ENCODE assay signal across 7 cellular contexts in the genomic region with DNA sequence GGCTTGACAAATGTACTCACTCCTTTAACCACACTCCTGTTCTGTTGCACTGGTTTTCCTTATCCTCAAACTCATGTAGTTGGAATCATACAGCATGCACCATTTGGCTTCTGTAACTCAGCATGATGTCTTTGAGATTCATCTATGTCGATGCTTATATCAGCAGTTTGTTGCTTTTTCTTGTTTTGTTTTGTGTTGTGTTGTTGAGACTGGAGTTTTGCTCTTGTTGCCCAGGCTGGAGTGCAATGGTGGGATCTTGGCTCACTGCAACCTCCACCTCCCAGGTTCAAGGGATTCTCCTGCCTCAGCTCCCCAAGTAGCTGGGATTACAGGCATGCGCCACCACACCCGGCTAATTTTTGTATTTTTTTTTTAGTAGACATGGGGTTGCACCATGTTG. TPM values are rescaled to one million over a fixed set of nuclear protein-coding genes. Genes with fewer than 3 reads are reported as not detected.
DNase-seq lines count a peak whose midpoint lies in the region; ATAC-seq, FAIRE-seq and TF ChIP-seq lines count a peak whose summit lies in the region.
"Not testable (repeated sequence)": the region's sequence is repeated elsewhere in the genome, so short reads cannot be mapped to it uniquely, and the experiment has no call there.

No MANE protein-coding gene starts in this region.

- FAIRE-seq in GM18507 (lab: Jason Lieb, UNC): peak; percentile 15

- POLR2A ChIA-PET in CD4-positive, alpha-beta T cell (lab: Charles Lee): interaction anchor here (1.1 to 6.1 kb wide), 9 partner anchors 8 to 72 kb away, joined by 3 to 60 read pairs (median 6); a partner anchor contains a TSS

- CTCF ChIA-PET in CD4-positive, alpha-beta T cell (lab: Charles Lee): interaction anchor here (1.5 to 5.8 kb wide), 4 partner anchors 12 to 72 kb away, joined by 3 to 58 read pairs (median 6); a partner anchor contains a TSS
- CTCF ChIA-PET in activated CD8-positive, alpha-beta memory T cell treated with anti-CD3 and anti-CD28 coated beads, Interleukin-2, amount 10 ng/mL, durations not matched to agents 7 days and 5 days (lab: Charles Lee): interaction anchor here (1.2 to 11.3 kb wide), 3 partner anchors 30 to 72 kb away, joined by 3 to 90 read pairs (median 3); a partner anchor contains a TSS

- not testable (repeated sequence) for H3K9me3 Mint-ChIP-seq in CD4-positive, alpha-beta T cell; activated CD8-positive, alpha-beta memory T cell treated with anti-CD3 and anti-CD28 coated beads, Interleukin-2, amount 10 ng/mL, durations not matched to agents 7 days and 5 days (ENCODE audit: low read depth); activated naive CD8-positive, alpha-beta T cell (ENCODE audit: low read depth); central memory CD8-positive, alpha-beta T cell; natural killer cell

- not testable (repeated sequence) for H3K27me3 ChIP-seq in CD4-positive, alpha-beta T cell (ENCODE audit: control insufficient read depth, insufficient read depth, low read length)

- TF ChIP-seq CTCF in CD4-positive, alpha-beta T cell (IDR thresholded peaks at IDR 0.05); natural killer cell (IDR thresholded peaks at IDR 0.05): not testable (repeated sequence)

- peak overlapping the region; percentile 2 for H3K4me3 Mint-ChIP-seq in CD4-positive, alpha-beta T cell
- not testable (repeated sequence) for H3K4me3 Mint-ChIP-seq in activated CD8-positive, alpha-beta memory T cell treated with anti-CD3 and anti-CD28 coated beads, Interleukin-2, amount 10 ng/mL, durations not matched to agents 7 days and 5 days
- H3K4me3 Mint-ChIP-seq in activated naive CD8-positive, alpha-beta T cell: peak overlapping the region; percentile 5
- peak overlapping the region; percentile 45 for H3K4me3 Mint-ChIP-seq in central memory CD8-positive, alpha-beta T cell
- peak overlapping the region; percentile 49 for H3K4me3 Mint-ChIP-seq in natural killer cell

- H3K27me3 Mint-ChIP-seq in CD4-positive, alpha-beta T cell; activated CD8-positive, alpha-beta memory T cell treated with anti-CD3 and anti-CD28 coated beads, Interleukin-2, amount 10 ng/mL, durations not matched to agents 7 days and 5 days; activated naive CD8-positive, alpha-beta T cell; central memory CD8-positive, alpha-beta T cell; natural killer cell (ENCODE audit: low read depth in 2 of 2): not testable (repeated sequence)

- H3K36me3 Mint-ChIP-seq in CD4-positive, alpha-beta T cell (ENCODE audit: low read depth): peaks cover 94% of the 10 kb centered on the region
- H3K36me3 Mint-ChIP-seq in activated CD8-positive, alpha-beta memory T cell treated with anti-CD3 and anti-CD28 coated beads, Interleukin-2, amount 10 ng/mL, durations not matched to agents 7 days and 5 days: peaks cover 81% of the 10 kb centered on the region
- peaks cover 31% of the 10 kb centered on the region for H3K36me3 Mint-ChIP-seq in activated naive CD8-positive, alpha-beta T cell
- peaks cover 82% of the 10 kb centered on the region for H3K36me3 Mint-ChIP-seq in central memory CD8-positive, alpha-beta T cell (ENCODE audit: insufficient read depth)
- peaks cover 38% of the 10 kb centered on the region for H3K36me3 Mint-ChIP-seq in natural killer cell

- H3K27ac Mint-ChIP-seq in CD4-positive, alpha-beta T cell; natural killer cell: not testable (repeated sequence)
- peak overlapping the region; percentile 21 for H3K27ac Mint-ChIP-seq in activated CD8-positive, alpha-beta memory T cell treated with anti-CD3 and anti-CD28 coated beads, Interleukin-2, amount 10 ng/mL, durations not matched to agents 7 days and 5 days
- H3K27ac Mint-ChIP-seq in activated naive CD8-positive, alpha-beta T cell: peak overlapping the region; percentile 84
- peak overlapping the region; percentile 76 for H3K27ac Mint-ChIP-seq in central memory CD8-positive, alpha-beta T cell (ENCODE audit: low read depth)

- H3K4me1 Mint-ChIP-seq in CD4-positive, alpha-beta T cell (ENCODE audit: low read depth): peaks cover 96% of the 10 kb centered on the region
- H3K4me1 Mint-ChIP-seq in activated CD8-positive, alpha-beta memory T cell treated with anti-CD3 and anti-CD28 coated beads, Interleukin-2, amount 10 ng/mL, durations not matched to agents 7 days and 5 days: peaks cover 85% of the 10 kb centered on the region
- peaks cover 91% of the 10 kb centered on the region for H3K4me1 Mint-ChIP-seq in activated naive CD8-positive, alpha-beta T cell (ENCODE audit: low read depth)
- peaks cover 84% of the 10 kb centered on the region for H3K4me1 Mint-ChIP-seq in central memory CD8-positive, alpha-beta T cell
- peaks cover 80 to 88% of the 10 kb centered on the region in 2 donors for H3K4me1 Mint-ChIP-seq in natural killer cell

- not testable (repeated sequence) for H3K9me3 ChIP-seq in CD4-positive, alpha-beta T cell (ENCODE audit: control insufficient read depth, low read length)

- intact Hi-C loops in CD4-positive, alpha-beta T cell (cut with DNase I, micrococcal nuclease): loop anchor here (5.0 kb wide), 4 partner anchors 35 to 70 kb away; no protein-coding TSS in a partner anchor
- intact Hi-C loops in natural killer cell (cut with micrococcal nuclease): loop anchor here (5.0 kb wide), 1 partner anchor 70 kb away; no protein-coding TSS in a partner anchor

- DNase-seq in CD4-positive, alpha-beta T cell; GM18507 (ENCODE audit: extremely low spot score, insufficient read length, low read depth); activated CD8-positive, alpha-beta memory T cell treated with anti-CD3 and anti-CD28 coated beads, Interleukin-2, amount 10 ng/mL, durations not matched to agents 7 days and 5 days; central memory CD8-positive, alpha-beta T cell (ENCODE audit: low spot score in 2 of 2); natural killer cell: not testable (repeated sequence)

- not testable (repeated sequence) for ATAC-seq in CD4-positive, alpha-beta T cell (ENCODE audit: poor library complexity); activated CD8-positive, alpha-beta memory T cell treated with anti-CD3 and anti-CD28 coated beads, Interleukin-2, amount 10 ng/mL, durations not matched to agents 7 days and 5 days; central memory CD8-positive, alpha-beta T cell (replicated peaks; ENCODE audit: extremely low read depth, poor library complexity, severe bottlenecking); natural killer cell
- ATAC-seq in SK-N-SH treated with all-trans-retinoic acid at 6 μM for 48 hours: 0 out of 3 replicates have a peak, but pooled peaks have one; percentile 3

- not testable (repeated sequence) for H3K27ac ChIP-seq in CD4-positive, alpha-beta T cell (ENCODE audit: low read depth, low read length)

RNA-seq across cellular contexts. Expression of a gene that starts 44.9 kb away (rescaled TPM):
- 100 to 1,000 TPM; 213 to 218 TPM for total RNA-seq in CD4-positive, alpha-beta T cell
- total RNA-seq in activated CD8-positive, alpha-beta memory T cell treated with anti-CD3 and anti-CD28 coated beads, Interleukin-2, amount 10 ng/mL, durations not matched to agents 7 days and 5 days: 10 to 100 TPM; 84.9 to 86.1 TPM
- 100 to 1,000 TPM in 2 of 3 donors, 10 to 100 TPM in 1; 92.9 to 135 (median 111) TPM for total RNA-seq in natural killer cell
